ENCODE assay signal across 8 cellular contexts in genomic region chr5:179836225-179837019, GRCh38. TPM values are rescaled to one million over a fixed set of nuclear protein-coding genes. Genes with fewer than 3 reads are reported as not detected.
DNase-seq lines count a peak whose midpoint lies in the region; ATAC-seq and TF ChIP-seq lines count a peak whose summit lies in the region.

No MANE protein-coding gene starts in this region.

- no peaks in the 10 kb centered on the region for H3K9me3 Mint-ChIP-seq in activated naive CD4-positive, alpha-beta T cell treated with anti-CD3 and anti-CD28 coated beads, Interleukin-2, amount 50 U/mL, for 72 hours

- no peaks in the 10 kb centered on the region for H3K9me3 ChIP-seq in mucosa of descending colon

- TF ChIP-seq CTCF in GM13977 (IDR thresholded peaks at IDR 0.05; ENCODE audit: extremely low read depth, insufficient read depth, missing control alignments) (peak; percentile 2), mucosa of descending colon (IDR thresholded peaks at IDR 0.05) (no peak)

- peaks cover 30 to 34% of the 10 kb centered on the region in 2 donors for H3K36me3 Mint-ChIP-seq in activated naive CD4-positive, alpha-beta T cell treated with anti-CD3 and anti-CD28 coated beads, Interleukin-2, amount 50 U/mL, for 72 hours

- no peak overlapping the region for H3K4me3 ChIP-seq in mucosa of descending colon

- in situ Hi-C loops in GM13977 (cut with MboI; ENCODE audit: low pct_unique_long_range_greater_than_20kb, low sequenced_read_pairs, unreplicated experiment) = no loop called here

- intact Hi-C loops in mucosa of descending colon (cut with DNase I, micrococcal nuclease) = no loop called here

- peaks cover 17% of the 10 kb centered on the region for H3K36me3 ChIP-seq in mucosa of descending colon (ENCODE audit: low read depth)

- no peaks in the 10 kb centered on the region for H3K4me1 ChIP-seq in mucosa of descending colon (ENCODE audit: low read depth)

- DNase-seq in GM13977 (ENCODE audit: low spot score) = peak; percentile 55
- DNase-seq in NCI-H226 = peak; percentile 18
- no peak for DNase-seq in activated naive CD4-positive, alpha-beta T cell treated with anti-CD3 and anti-CD28 coated beads, Interleukin-2, amount 50 U/mL, for 72 hours (ENCODE audit: low spot score in 2 of 2)
- no peak for DNase-seq in mucosa of descending colon

- peak; percentile 91 to 93 for ATAC-seq in activated naive CD4-positive, alpha-beta T cell treated with anti-CD3 and anti-CD28 coated beads, Interleukin-2, amount 50 U/mL, for 72 hours
- peak; percentile 60 for ATAC-seq in mucosa of descending colon
- no peak for ATAC-seq in HG02759 (IDR thresholded peaks at IDR 0.05; ENCODE audit: unreplicated experiment)
- ATAC-seq in HG03469 (IDR thresholded peaks at IDR 0.05; ENCODE audit: unreplicated experiment) = no peak
- ATAC-seq in HG03175 (IDR thresholded peaks at IDR 0.05; ENCODE audit: unreplicated experiment) = no peak
- no peak for ATAC-seq in HG03045 (IDR thresholded peaks at IDR 0.05; ENCODE audit: unreplicated experiment)

- H3K27ac Mint-ChIP-seq in activated naive CD4-positive, alpha-beta T cell treated with anti-CD3 and anti-CD28 coated beads, Interleukin-2, amount 50 U/mL, for 72 hours = peak overlapping the region; percentile 79 to 94

RNA-seq across cellular contexts. Expression of gene SQSTM1, which starts 15.7 kb away (rescaled TPM):
- 100 to 1,000 TPM; 120 to 163 TPM for total RNA-seq in activated naive CD4-positive, alpha-beta T cell treated with anti-CD3 and anti-CD28 coated beads, Interleukin-2, amount 50 U/mL, for 72 hours
- total RNA-seq in mucosa of descending colon = 100 to 1,000 TPM; 302 to 348 (median 321) TPM

RNA-seq across cellular contexts. Expression of gene MRNIP, which starts 22.2 kb away (rescaled TPM):
- 10 to 100 TPM; 15.0 to 25.1 TPM for total RNA-seq in activated naive CD4-positive, alpha-beta T cell treated with anti-CD3 and anti-CD28 coated beads, Interleukin-2, amount 50 U/mL, for 72 hours
- 10 to 100 TPM; 20.8 to 38.3 (median 27.5) TPM for total RNA-seq in mucosa of descending colon

RNA-seq across cellular contexts. Expression of gene MGAT4B, which starts 29.8 kb away (rescaled TPM):
- 10 to 100 TPM; 23.7 to 87.6 TPM for total RNA-seq in activated naive CD4-positive, alpha-beta T cell treated with anti-CD3 and anti-CD28 coated beads, Interleukin-2, amount 50 U/mL, for 72 hours
- 100 to 1,000 TPM; 274 to 623 (median 476) TPM for total RNA-seq in mucosa of descending colon

RNA-seq across cellular contexts. Expression of gene LTC4S, which starts 42.6 kb away (rescaled TPM):
- 1 to 10 TPM in 1 of 2 donors, under 1 TPM in 1; 0.52 to 1.1 TPM for total RNA-seq in activated naive CD4-positive, alpha-beta T cell treated with anti-CD3 and anti-CD28 coated beads, Interleukin-2, amount 50 U/mL, for 72 hours
- 10 to 100 TPM in 1 of 3 donors, 1 to 10 TPM in 2; 3.0 to 10.4 (median 7.0) TPM for total RNA-seq in mucosa of descending colon

Comparison
In these comparisons a context has a peak if more than half of its experiments do, and no peak if none do; other contexts are left out.
1. DNase-seq: peak in GM13977 (single experiment) and NCI-H226 (single experiment); none in activated naive CD4-positive, alpha-beta T cell treated with anti-CD3 and anti-CD28 coated beads, Interleukin-2, amount 50 U/mL, for 72 hours (0 of 2) and mucosa of descending colon (0 of 3).
2. ATAC-seq: peak in activated naive CD4-positive, alpha-beta T cell treated with anti-CD3 and anti-CD28 coated beads, Interleukin-2, amount 50 U/mL, for 72 hours (2 of 2) and mucosa of descending colon (single experiment); none in HG02759 (single experiment), HG03469 (single experiment), HG03175 (single experiment) and HG03045 (single experiment).